ENCODE assay signal across 17 cellular contexts in genomic region chr20:57693670-57694329, GRCh38. TPM values are rescaled to one million over a fixed set of nuclear protein-coding genes. Genes with fewer than 3 reads are reported as not detected.
DNase-seq lines count a peak whose midpoint lies in the region; ATAC-seq, FAIRE-seq and TF ChIP-seq lines count a peak whose summit lies in the region.
"Had no signal": no experiment of that assay in that cellular context is flagged by ENCODE, and none has a peak within 500 bp of the region (broad histone marks: within the 10 kb centered on the region; RNA-seq: fewer than 3 reads in every experiment).

No MANE protein-coding gene starts in this region.

- H2AFZ ChIP-seq in neuronal stem cell (ENCODE audit: low read length): no peak overlapping the region
- H2AFZ ChIP-seq: GM23338 had no signal

- TF ChIP-seq POLR2A in A549 (IDR thresholded peaks at IDR 0.05; ENCODE audit: low read length): no peak

- no peak for TF ChIP-seq EP300 in A549 (IDR thresholded peaks at IDR 0.05)

- no peak overlapping the region for H2BK15ac ChIP-seq in neuronal stem cell (ENCODE audit: low read length)

- no peak overlapping the region for H3K4ac ChIP-seq in neuronal stem cell (ENCODE audit: low read length)

- intact Hi-C loops in Panc1 (cut with micrococcal nuclease; ENCODE audit: unreplicated experiment): no loop called here
- intact Hi-C loops in colonic mucosa (cut with DNase I): no loop called here
- intact Hi-C loops in sciatic nerve (cut with DNase I): no loop called here
- intact Hi-C loops in left colon (cut with DNase I, micrococcal nuclease): no loop called here

- H4K8ac ChIP-seq in neuronal stem cell (ENCODE audit: low read depth, low read length): no peak overlapping the region

- H3K4me2 ChIP-seq in A549 (peak overlapping the region; percentile 85), neuronal stem cell (ENCODE audit: insufficient read depth, low read length, poor library complexity, severe bottlenecking) (no peak overlapping the region)
- H3K4me2 ChIP-seq: GM23338 had no signal

- H2AK5ac ChIP-seq in neuronal stem cell (ENCODE audit: low read depth, low read length): no peak overlapping the region

- CTCF ChIA-PET in A549 (lab: Yijun Ruan, JAX) (interaction anchor here (0.6 to 4.6 kb wide), 12 partner anchors 12 to 515 kb away, joined by 3 to 19 read pairs (median 5); partner anchors contain the start of gene PMEPA1), Panc1 (lab: Charles Lee) (interaction anchor here (1.2 kb wide), 1 partner anchor 17 kb away, joined by 3 read pairs; no protein-coding TSS in a partner anchor)

- in situ Hi-C loops in Panc1 (cut with HindIII; ENCODE audit: low pct_unique_long_range_greater_than_20kb, low sequenced_read_pairs): no loop called here

- POLR2A ChIA-PET in A549 (lab: Yijun Ruan, JAX): interaction anchor here (4.8 kb wide), 1 partner anchor 17 kb away, joined by 23 read pairs; the partner anchor contains the start of gene PMEPA1
- POLR2A ChIA-PET in Panc1 (lab: Charles Lee): no interaction called here

- H3K9me3 ChIP-seq in A549 (no peaks in the 10 kb centered on the region), Panc1 (ENCODE audit: control insufficient read depth, insufficient read depth, low read depth, low read length) (no peaks in the 10 kb centered on the region), colonic mucosa (no peaks in the 10 kb centered on the region), neuronal stem cell (replicated peaks in 1 of 2; ENCODE audit: control insufficient read depth in 2 of 2, insufficient read depth in 1 of 2, low read depth in 1 of 2, low read length in 2 of 2) (no peaks in the 10 kb centered on the region)
- H3K9me3 ChIP-seq: heart left ventricle, sigmoid colon, thyroid gland had no signal

- H3K4me1 ChIP-seq in A549 (peaks cover 95% of the 10 kb centered on the region), Panc1 (ENCODE audit: control insufficient read depth, insufficient read depth, low read length) (peaks cover 86% of the 10 kb centered on the region), colonic mucosa (peaks cover 3% of the 10 kb centered on the region), neuronal stem cell (ENCODE audit: control insufficient read depth in 2 of 2, insufficient read depth in 1 of 2, low read depth in 1 of 2, low read length in 2 of 2) (peaks cover 0 to 4% of the 10 kb centered on the region in 2 donors)

- no peak overlapping the region for H3K18ac ChIP-seq in neuronal stem cell (ENCODE audit: low read length)

- 64% methylated on average over 7 of the region's 7 CpGs for WGBS in A549 (ENCODE audit: missing lambda C conversion rate)
- no CpG with 5 or more reads among the region's 7 CpGs for WGBS in neuronal stem cell (ENCODE audit: extremely low coverage in 2 of 2, insufficient read length in 2 of 2, insufficient replicate concordance in 1 of 2), 2 donors

- peak overlapping the region in 1 of 2 donors; percentile 7 for H3K9ac ChIP-seq in colonic mucosa (ENCODE audit: low read depth in 2 of 2, low read length in 2 of 2)
- H3K9ac ChIP-seq in neuronal stem cell (ENCODE audit: low read depth, low read length, poor library complexity): no peak overlapping the region

- H3K27me3 ChIP-seq in Panc1 (ENCODE audit: control insufficient read depth, insufficient read depth, low read length) (no peaks in the 10 kb centered on the region), colonic mucosa (no peaks in the 10 kb centered on the region), neuronal stem cell (ENCODE audit: control insufficient read depth in 3 of 3, insufficient read depth in 3 of 3, low read depth in 1 of 3, low read length in 3 of 3) (peaks cover 0 to under 1% (median 0%) of the 10 kb centered on the region in 3 experiments)
- H3K27me3 ChIP-seq: dorsolateral prefrontal cortex, heart left ventricle, sigmoid colon, thyroid gland had no signal

- no TSS peak for BruUV-seq in Panc1 (replicated peaks; lab: Mats Ljungman, UMichigan)

- no peak for FAIRE-seq in A549 (lab: Jason Lieb, UNC)
- FAIRE-seq: kidney had no signal

- DNase-seq in A549 (ENCODE audit: low read depth in 1 of 2, low spot score in 1 of 2) (no peak), Panc1 (ENCODE audit: low read depth, low spot score) (no peak), colonic mucosa (no peak), neuronal stem cell (ENCODE audit: low spot score) (no peak), sciatic nerve (ENCODE audit: low spot score) (no peak), SIG-M5 treated with dmso at 0.1 percent for 504 hours (lab: John Stamatoyannopoulos, UW; ENCODE audit: unreplicated experiment) (no peak), left colon (no peak)
- DNase-seq in stimulated activated CD4-positive, alpha-beta T cell treated with anti-CD3 and anti-CD28 coated beads, Interleukin-4, amount 100 ng/mL, for 4 hours: no peak
- DNase-seq: activated CD4-positive, alpha-beta T cell treated with anti-CD3 and anti-CD28 coated beads for 48 hours; dorsolateral prefrontal cortex; heart left ventricle; SHP77 treated with DMSO at 0.1 percent for 48 hours; sigmoid colon had no signal

- H3K36me3 ChIP-seq in Panc1 (ENCODE audit: control insufficient read depth, insufficient read depth, low read length): no peaks in the 10 kb centered on the region
- no peaks in the 10 kb centered on the region for H3K36me3 ChIP-seq in colonic mucosa
- no peaks in the 10 kb centered on the region for H3K36me3 ChIP-seq in neuronal stem cell (replicated peaks in 1 of 2; ENCODE audit: control insufficient read depth in 2 of 2, insufficient read depth in 2 of 2, low read length in 2 of 2)
- H3K36me3 ChIP-seq: heart left ventricle, sigmoid colon, thyroid gland had no signal

- H3K4me3 ChIP-seq in A549 (no peak overlapping the region), Panc1 (ENCODE audit: low read depth in 2 of 2, low read length in 2 of 2) (no peak overlapping the region), colonic mucosa (no peak overlapping the region), neuronal stem cell (ENCODE audit: low read length in 2 of 2) (no peak overlapping the region)
- H3K4me3 ChIP-seq: dorsolateral prefrontal cortex, GM23338, heart left ventricle, sigmoid colon, thyroid gland had no signal

- no peak overlapping the region for H2BK12ac ChIP-seq in neuronal stem cell (ENCODE audit: low read length)

- H2BK120ac ChIP-seq in neuronal stem cell (ENCODE audit: low read depth, low read length): no peak overlapping the region

- H3K14ac ChIP-seq in neuronal stem cell (ENCODE audit: low read length): peak overlapping the region; percentile 32

- TF ChIP-seq RAD21 in A549 (conservative IDR thresholded peaks at IDR 0.05 in 1 of 2, IDR thresholded peaks at IDR 0.05 in 1 of 2): no peak

- peak overlapping the region; percentile 92 to 97 for H3K27ac ChIP-seq in A549
- peak overlapping the region; percentile 96 for H3K27ac ChIP-seq in Panc1 (ENCODE audit: low read length)
- peak overlapping the region; percentile 24 for H3K27ac ChIP-seq in colonic mucosa
- no peak overlapping the region for H3K27ac ChIP-seq in neuronal stem cell (replicated peaks; ENCODE audit: low read length)
- H3K27ac ChIP-seq: dorsolateral prefrontal cortex, heart left ventricle, sigmoid colon, thyroid gland had no signal

- H3K79me1 ChIP-seq in neuronal stem cell (ENCODE audit: low read depth, low read length): no peaks in the 10 kb centered on the region

- no peak overlapping the region for H4K91ac ChIP-seq in neuronal stem cell (ENCODE audit: low read depth, low read length, poor library complexity)

- TF ChIP-seq CTCF in A549 (IDR thresholded peaks at IDR 0.05) (no peak), Panc1 (IDR thresholded peaks at IDR 0.05) (no peak), colonic mucosa (IDR thresholded peaks at IDR 0.05) (no peak)

- H3K23ac ChIP-seq in neuronal stem cell (ENCODE audit: low read depth, low read length, poor library complexity): no peak overlapping the region

- no peak overlapping the region for H2BK5ac ChIP-seq in neuronal stem cell (ENCODE audit: low read length)

- no peak for ATAC-seq in A549
- ATAC-seq in Panc1: no peak
- no peak for ATAC-seq in sciatic nerve
- ATAC-seq in left colon: no peak
- ATAC-seq: CD8-positive, alpha-beta T cell; heart left ventricle had no signal

TF ChIP-seq in A549, 52 proteins besides CTCF, POLR2A, EP300 and RAD21:
- TF ChIP-seq ESRRA (IDR thresholded peaks at IDR 0.05; ENCODE audit: borderline replicate concordance, low read length) (peak; percentile 57; the same call in 1 of the 2 replicates), MAFK (IDR thresholded peaks at IDR 0.05; ENCODE audit: partially characterized antibody) (no peak)

RNA-seq across cellular contexts. Expression of gene PMEPA1, which starts 16.0 kb away (rescaled TPM):
- polyA plus RNA-seq in A549 (2011; rRNA removed) (131 and 150 TPM in 2 replicates), A549 (2017; fragmentation: RNase III; extraction: RNeasy Plus Mini Kit Qiagen cat#74134 plus additional on column Dnase treatment) (114 to 152 TPM (median 147 TPM) in 3 replicates)
- 145 and 229 TPM in 2 replicates for polyA plus RNA-seq in A549 (2012; cell fraction: cytosol; rRNA removed)
- 263 and 339 TPM in 2 replicates for polyA plus RNA-seq in A549 (2012; cell fraction: nucleus; rRNA removed)
- polyA minus RNA-seq in A549 (2011; rRNA and poly(A)+ RNA removed): 151 and 188 TPM in 2 replicates
- total RNA-seq in Panc1 (2021; ENCODE audit: unreplicated experiment) (89.8 TPM), colonic mucosa (10 to 100 TPM; 13.0 to 26.1 TPM), sciatic nerve (26.3 TPM), left colon (10 to 100 TPM; 15.0 to 41.6 TPM)
- polyA plus RNA-seq in Panc1 (2012; ENCODE audit: insufficient read length): 103 TPM
- polyA plus RNA-seq in neuronal stem cell (2013, experiment 1 of 2): 0.10 TPM
- polyA plus RNA-seq in neuronal stem cell (2013, experiment 2 of 2): 0.08 TPM
